Comparison of ENCODE assay signal across 26 cellular contexts in genomic region chr10:28691187-28691694, GRCh38. TPM values are rescaled to one million over a fixed set of nuclear protein-coding genes. Genes with fewer than 3 reads are reported as not detected.
"Had no signal": no experiment of that assay in that cellular context is flagged by ENCODE, and none has a peak within 500 bp of the region (broad histone marks: within the 10 kb centered on the region; RNA-seq: fewer than 3 reads in every experiment).

No MANE protein-coding gene starts in this region.

- H3K4me1 ChIP-seq: colonic mucosa, esophagus squamous epithelium, gastrocnemius medialis, left lung had no signal

- H3K4me3 ChIP-seq: colonic mucosa, esophagus squamous epithelium, gastrocnemius medialis, heart right ventricle, left lung, lower lobe of right lung had no signal

- H3K27me3 ChIP-seq: colonic mucosa, gastrocnemius medialis had no signal

- ATAC-seq: effector memory CD8-positive, alpha-beta T cell; esophagus mucosa; gastrocnemius medialis; heart right ventricle; left cardiac atrium; left lung; left ventricle myocardium superior; lower lobe of right lung; naive thymus-derived CD4-positive, alpha-beta T cell had no signal

- FAIRE-seq: endometrium, islet of Langerhans, keratinocyte had no signal

- H3K27ac ChIP-seq: colonic mucosa, epithelial cell of prostate, esophagus squamous epithelium, gastrocnemius medialis, heart right ventricle, left lung, lower lobe of right lung had no signal

- DNase-seq: colonic mucosa; cortex of kidney; effector CD8-positive, alpha-beta T cell; effector memory CD8-positive, alpha-beta T cell; endodermal cell; erythroblast; esophagus squamous epithelium; foreskin fibroblast; foreskin melanocyte; gastrocnemius medialis; glutamatergic neuron; head of caudate nucleus; heart right ventricle; hippocampal formation; left cardiac atrium; left lung; left ventricle myocardium superior; lower lobe of right lung; mesenchymal stem cell; midbrain; naive thymus-derived CD4-positive, alpha-beta T cell had no signal

- H3K9me3 ChIP-seq: colonic mucosa, esophagus squamous epithelium, gastrocnemius medialis, heart right ventricle, left lung, lower lobe of right lung had no signal

- H3K36me3 ChIP-seq: colonic mucosa, esophagus squamous epithelium, gastrocnemius medialis, heart right ventricle, left lung, lower lobe of right lung had no signal

RNA-seq across cellular contexts. Expression of gene BAMBI, which starts 13.9 kb away (rescaled TPM):
- polyA plus RNA-seq: naive thymus-derived CD4-positive, alpha-beta T cell had no signal
